ENCODE assay signal across 1 cellular context in genomic region chr10:14558025-14558424, GRCh38.
TF ChIP-seq lines count a peak whose summit lies in the region.

No MANE protein-coding gene starts in this region.

TF ChIP-seq in HEK293, 187 proteins besides CTCF, POLR2A, EP300 and RAD21 (continued from another document):
- peak; percentile 23 for TF ChIP-seq ZBTB26 (tag by site-specific recombination; optimal IDR thresholded peaks at IDR 0.05)
- no peak for TF ChIP-seq ZNF658 (tag by site-specific recombination; IDR thresholded peaks at IDR 0.05)
